Comparison of ENCODE assay signal across 27 cellular contexts in the genomic region with DNA sequence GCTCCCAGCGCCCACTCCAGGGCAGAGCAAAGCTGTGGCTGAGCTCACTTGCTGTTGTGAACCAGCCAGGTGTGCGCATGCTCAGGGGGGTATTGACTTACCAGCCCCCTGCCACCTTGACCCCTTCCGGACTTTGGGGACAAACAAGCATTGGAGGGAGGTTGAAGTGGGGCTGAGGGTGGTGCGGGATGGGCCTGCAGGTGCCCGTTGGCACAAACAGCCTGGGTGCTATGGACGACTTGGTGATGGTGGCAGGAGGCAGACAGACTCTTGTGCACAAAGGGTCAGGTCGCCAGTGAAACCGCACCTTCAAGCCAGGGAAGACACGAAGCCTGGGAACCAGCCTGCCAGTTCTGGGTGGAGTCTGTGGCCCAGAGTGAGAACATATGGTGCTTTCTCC.
"Had no signal": no experiment of that assay in that cellular context is flagged by ENCODE, and none has a peak within 500 bp of the region (broad histone marks: within the 10 kb centered on the region; RNA-seq: fewer than 3 reads in every experiment).

No MANE protein-coding gene starts in this region.

- H3K27me3 ChIP-seq: cardiac muscle cell had no signal

- H3K4me3 ChIP-seq: cardiac muscle cell, K562, PC-9 had no signal

- H3K9me3 Mint-ChIP-seq: activated B cell treated with CpG ODN at 0.5 μM for 24 hours; activated T-helper 1 cell treated with anti-CD3 and anti-CD28 coated beads, Interleukin-12 subunit alpha, Interleukin-12 subunit beta, Interleukin-2, Interleukin-4 antibody, amounts not matched to agents 30 ng/mL and 10 ng/mL and 1 ng/mL, durations not matched to agents 14 hours and 24 hours and 36 hours had no signal

- H3K4me2 ChIP-seq: PC-9 had no signal

- H3K4me3 Mint-ChIP-seq: activated B cell treated with CpG ODN at 0.5 μM for 24 hours; activated CD4-positive, alpha-beta T cell treated with anti-CD3 and anti-CD28 coated beads, Interleukin-2, amount 10 ng/mL, durations not matched to agents 24 days and 14 days; activated CD8-positive, alpha-beta memory T cell treated with anti-CD3 and anti-CD28 coated beads, Interleukin-2, amount 10 ng/mL, durations not matched to agents 7 days and 5 days; activated naive CD8-positive, alpha-beta T cell treated with anti-CD3 and anti-CD28 coated beads, Interleukin-2, amount 50 U/mL, for 24 hours; activated T-cell treated with anti-CD3 and anti-CD28 coated beads, Interleukin-2, amount 50 U/mL, for 24 hours; activated T-helper 1 cell treated with anti-CD3 and anti-CD28 coated beads, Interleukin-12 subunit alpha, Interleukin-12 subunit beta, Interleukin-2, Interleukin-4 antibody, amounts not matched to agents 30 ng/mL and 10 ng/mL and 1 ng/mL, durations not matched to agents 14 hours and 24 hours and 36 hours; brain; T-helper 17 cell had no signal

- H3K36me3 ChIP-seq: cardiac muscle cell had no signal

- H3K27ac Mint-ChIP-seq: activated B cell treated with CpG ODN at 0.5 μM for 24 hours; activated CD4-positive, alpha-beta T cell treated with anti-CD3 and anti-CD28 coated beads, Interleukin-2, amount 10 ng/mL, durations not matched to agents 24 days and 14 days; activated CD8-positive, alpha-beta memory T cell treated with anti-CD3 and anti-CD28 coated beads, Interleukin-2, amount 10 ng/mL, durations not matched to agents 7 days and 5 days; activated naive CD4-positive, alpha-beta T cell treated with anti-CD3 and anti-CD28 coated beads, Interleukin-2, amount 50 U/mL, for 72 hours; activated naive CD8-positive, alpha-beta T cell treated with anti-CD3 and anti-CD28 coated beads, Interleukin-2, amount 50 U/mL, for 24 hours; activated T-cell treated with anti-CD3 and anti-CD28 coated beads, Interleukin-2, amount 50 U/mL, for 24 hours; activated T-helper 1 cell treated with anti-CD3 and anti-CD28 coated beads, Interleukin-12 subunit alpha, Interleukin-12 subunit beta, Interleukin-2, Interleukin-4 antibody, amounts not matched to agents 30 ng/mL and 10 ng/mL and 1 ng/mL, durations not matched to agents 14 hours and 24 hours and 36 hours; brain; T-helper 17 cell had no signal

- H3K4me1 Mint-ChIP-seq: activated B cell treated with CpG ODN at 0.5 μM for 24 hours; activated CD4-positive, alpha-beta T cell treated with anti-CD3 and anti-CD28 coated beads, Interleukin-2, amount 10 ng/mL, durations not matched to agents 24 days and 14 days; activated CD8-positive, alpha-beta memory T cell treated with anti-CD3 and anti-CD28 coated beads, Interleukin-2, amount 10 ng/mL, durations not matched to agents 7 days and 5 days; activated naive CD8-positive, alpha-beta T cell treated with anti-CD3 and anti-CD28 coated beads, Interleukin-2, amount 50 U/mL, for 24 hours; brain; T-helper 17 cell had no signal

- H3K27me3 Mint-ChIP-seq: activated B cell treated with CpG ODN at 0.5 μM for 24 hours; activated CD4-positive, alpha-beta T cell treated with anti-CD3 and anti-CD28 coated beads, Interleukin-2, amount 10 ng/mL, durations not matched to agents 24 days and 14 days; activated CD8-positive, alpha-beta memory T cell treated with anti-CD3 and anti-CD28 coated beads, Interleukin-2, amount 10 ng/mL, durations not matched to agents 7 days and 5 days; activated naive CD8-positive, alpha-beta T cell treated with anti-CD3 and anti-CD28 coated beads, Interleukin-2, amount 50 U/mL, for 24 hours; activated T-cell treated with anti-CD3 and anti-CD28 coated beads, Interleukin-2, amount 50 U/mL, for 24 hours; brain; T-helper 17 cell had no signal

- H3K36me3 Mint-ChIP-seq: activated CD8-positive, alpha-beta memory T cell treated with anti-CD3 and anti-CD28 coated beads, Interleukin-2, amount 10 ng/mL, durations not matched to agents 7 days and 5 days; activated naive CD4-positive, alpha-beta T cell treated with anti-CD3 and anti-CD28 coated beads, Interleukin-2, amount 50 U/mL, for 72 hours; brain had no signal

- H3K27ac ChIP-seq: cardiac muscle cell, PC-9 had no signal

- ATAC-seq: activated CD8-positive, alpha-beta memory T cell treated with anti-CD3 and anti-CD28 coated beads, Interleukin-2, amount 10 ng/mL, durations not matched to agents 7 days and 5 days; activated naive CD4-positive, alpha-beta T cell treated with anti-CD3 and anti-CD28 coated beads, Interleukin-2, amount 50 U/mL, for 72 hours; activated naive CD8-positive, alpha-beta T cell treated with anti-CD3 and anti-CD28 coated beads, Interleukin-2, amount 50 U/mL, for 24 hours; K562; T-helper 17 cell had no signal

- DNase-seq: activated B cell treated with CpG ODN at 0.5 μM for 24 hours; activated CD4-positive, alpha-beta T cell treated with anti-CD3 and anti-CD28 coated beads for 1 hour; activated CD4-positive, alpha-beta T cell treated with anti-CD3 and anti-CD28 coated beads, Interleukin-2, amount 10 ng/mL, durations not matched to agents 24 days and 14 days; activated CD4-positive, alpha-beta T cell treated with anti-CD3 and anti-CD28 coated beads, Interleukin-2, amount 50 U/mL, for 48 hours; activated CD8-positive, alpha-beta memory T cell treated with anti-CD3 and anti-CD28 coated beads, Interleukin-2, amount 10 ng/mL, durations not matched to agents 7 days and 5 days; activated effector memory CD4-positive, alpha-beta T cell treated with anti-CD3 and anti-CD28 coated beads, Interleukin-2, amount 50 U/mL, for 16 hours; activated naive CD4-positive, alpha-beta T cell treated with Interleukin-2 at 50 U/mL for 16 hours; activated naive CD8-positive, alpha-beta T cell treated with anti-CD3 and anti-CD28 coated beads, Interleukin-2, amount 50 U/mL, for 24 hours; activated T-cell treated with anti-CD3 and anti-CD28 coated beads, Interleukin-2, amount 50 U/mL, for 24 hours; amniotic stem cell; Kasumi-1; NCI-H1048; NCI-H1694; NCI-H2029; NCI-H2107; NCI-H2171 treated with DMSO at 0.1 percent for 48 hours; NCI-H226; NCI-H526; PC-9; SHP77 treated with DMSO at 0.1 percent for 48 hours; T-helper 17 cell; T-helper 9 cell had no signal

- H2AFZ ChIP-seq: PC-9 had no signal
